1 cellular context compared by ENCODE assay signal in genomic region chr19:5484398-5485285, GRCh38.
TF ChIP-seq lines count a peak whose summit lies in the region.

No MANE protein-coding gene starts in this region.

TF ChIP-seq in H1, 55 proteins besides CTCF, POLR2A, EP300 and RAD21 (continued from another document):
- no peak for TF ChIP-seq USF2 (IDR thresholded peaks at IDR 0.05; ENCODE audit: low read length)
- TF ChIP-seq E2F6 (IDR thresholded peaks at IDR 0.05) = no peak
- TF ChIP-seq JUN (IDR thresholded peaks at IDR 0.05; ENCODE audit: low read depth, low read length) = no peak
- no peak for TF ChIP-seq NRF1 (IDR thresholded peaks at IDR 0.05; ENCODE audit: low read depth, low read length)
- peak; percentile 66 for TF ChIP-seq TEAD4 (IDR thresholded peaks at IDR 0.05; ENCODE audit: low read depth, low read length)
- TF ChIP-seq SIX5 (IDR thresholded peaks at IDR 0.05; ENCODE audit: low read depth, low read length) = no peak
- no peak for TF ChIP-seq YY1 (IDR thresholded peaks at IDR 0.05; ENCODE audit: low read depth, low read length)
- TF ChIP-seq GTF2F1 (IDR thresholded peaks at IDR 0.05; ENCODE audit: borderline replicate concordance, low read depth, low read length) = no peak
